In genomic region chr17:64331366-64331765, GRCh38 we compare ENCODE assay signal across 19 cellular contexts. TPM values are rescaled to one million over a fixed set of nuclear protein-coding genes. Genes with fewer than 3 reads are reported as not detected.
A peak's percentile ranks its signal among the peaks of the same experiment; 100 is the strongest.
DNase-seq lines count a peak whose midpoint lies in the region; ATAC-seq and TF ChIP-seq lines count a peak whose summit lies in the region.
"Had no signal": no experiment of that assay in that cellular context is flagged by ENCODE, and none has a peak within 500 bp of the region (broad histone marks: within the 10 kb centered on the region; RNA-seq: fewer than 3 reads in every experiment).

No MANE protein-coding gene starts in this region.

- no peak for TF ChIP-seq POLR2A in heart left ventricle (IDR thresholded peaks at IDR 0.05)

- H2AFZ ChIP-seq in PC-3 (ENCODE audit: low read length): no peak overlapping the region

- no peak for DNase-seq in CD14-positive monocyte (ENCODE audit: low spot score)
- DNase-seq in PC-3: no peak
- DNase-seq in heart left ventricle: peak in 1 of 5 donors; percentile 20
- DNase-seq in posterior vena cava (ENCODE audit: low spot score): peak; percentile 65
- DNase-seq in NCI-H187 treated with DMSO at 0.1 percent for 48 hours (lab: John Stamatoyannopoulos, UW): no peak
- no peak for DNase-seq in stimulated activated CD4-positive, alpha-beta T cell treated with anti-CD3 and anti-CD28 coated beads, Interleukin-4, amount 100 ng/mL, for 4 hours
- no peak for DNase-seq in T-helper 17 cell
- DNase-seq: activated CD4-positive, alpha-beta memory T cell treated with anti-CD3 and anti-CD28 coated beads, Interleukin-2, amount 10 ng/mL, durations not matched to agents 7 days and 5 days; activated T-cell treated with anti-CD3 and anti-CD28 coated beads, Interleukin-2, amount 50 U/mL, for 24 hours; CD4-positive, alpha-beta memory T cell; dorsolateral prefrontal cortex; natural killer cell; NCI-H1930; NCI-H510A; T-helper 2 cell had no signal

- H3K27me3 Mint-ChIP-seq in CD14-positive monocyte (ENCODE audit: low read depth in 3 of 3) (peaks cover 0 to 3% (median 1%) of the 10 kb centered on the region in 3 donors), T-helper 17 cell (no peaks in the 10 kb centered on the region)
- H3K27me3 Mint-ChIP-seq: activated naive CD8-positive, alpha-beta T cell; activated T-cell treated with anti-CD3 and anti-CD28 coated beads, Interleukin-2, amount 50 U/mL, for 24 hours; CD4-positive, alpha-beta memory T cell; memory B cell had no signal

- intact Hi-C loops in CD14-positive monocyte (cut with micrococcal nuclease) (no loop called here), PC-3 (cut with micrococcal nuclease) (no loop called here), heart left ventricle (cut with DNase I) (loop anchor here in 1 of 10 donors (10.0 kb wide), 1 partner anchor 63 kb away; the partner anchor contains the start of gene PECAM1), posterior vena cava (cut with DNase I) (no loop called here)

- H3K36me3 Mint-ChIP-seq in CD14-positive monocyte (peaks cover 43 to 45% of the 10 kb centered on the region in 2 donors), T-helper 17 cell (ENCODE audit: low read depth) (peaks cover 3% of the 10 kb centered on the region)
- H3K36me3 Mint-ChIP-seq: activated naive CD8-positive, alpha-beta T cell; CD4-positive, alpha-beta memory T cell; WTC11 had no signal

- peaks cover 14% of the 10 kb centered on the region for H3F3A ChIP-seq in PC-3 (ENCODE audit: low read length, unreplicated experiment)

- H3K4me3 Mint-ChIP-seq in CD14-positive monocyte (peak overlapping the region in 1 of 2 donors; percentile 46), T-helper 17 cell (no peak overlapping the region)
- H3K4me3 Mint-ChIP-seq: activated CD4-positive, alpha-beta memory T cell treated with anti-CD3 and anti-CD28 coated beads, Interleukin-2, amount 10 ng/mL, durations not matched to agents 7 days and 5 days; activated naive CD8-positive, alpha-beta T cell; activated T-cell treated with anti-CD3 and anti-CD28 coated beads, Interleukin-2, amount 50 U/mL, for 24 hours; CD4-positive, alpha-beta memory T cell; memory B cell; natural killer cell; WTC11 had no signal

- H3K9me2 ChIP-seq in PC-3 (replicated peaks; ENCODE audit: low read length): no peaks in the 10 kb centered on the region

- peak overlapping the region; percentile 77 for H3K9ac ChIP-seq in PC-3 (ENCODE audit: low read length)

- H3K4me1 Mint-ChIP-seq in CD14-positive monocyte: peaks cover 60% of the 10 kb centered on the region
- peaks cover 10% of the 10 kb centered on the region for H3K4me1 Mint-ChIP-seq in T-helper 17 cell

- no peaks in the 10 kb centered on the region for H3K27me3 ChIP-seq in PC-3 (ENCODE audit: low read length)
- no peaks in the 10 kb centered on the region for H3K27me3 ChIP-seq in heart left ventricle
- H3K27me3 ChIP-seq: dorsolateral prefrontal cortex had no signal

- H4K20me1 ChIP-seq in PC-3 (ENCODE audit: low read length): no peaks in the 10 kb centered on the region

- POLR2A ChIA-PET in PC-3 (lab: Charles Lee; ENCODE audit: unreplicated experiment): interaction anchor here (0.5 kb wide), 1 partner anchor 87 kb away, joined by 9 read pairs; no protein-coding TSS in a partner anchor

- TSS peak; percentile 7 for BruUV-seq in PC-3 (replicated peaks; lab: Mats Ljungman, UMichigan)

- H3K9me3 Mint-ChIP-seq in CD14-positive monocyte: no peaks in the 10 kb centered on the region
- H3K9me3 Mint-ChIP-seq: activated CD4-positive, alpha-beta memory T cell treated with anti-CD3 and anti-CD28 coated beads, Interleukin-2, amount 10 ng/mL, durations not matched to agents 7 days and 5 days; activated T-cell treated with anti-CD3 and anti-CD28 coated beads, Interleukin-2, amount 50 U/mL, for 24 hours; CD4-positive, alpha-beta memory T cell; memory B cell; natural killer cell; WTC11 had no signal

- H3K79me2 ChIP-seq in PC-3 (ENCODE audit: low read length): 0 out of 2 replicates have a peak, but pooled peaks cover 3% of the 10 kb centered on the region

- H3K4me3 ChIP-seq in PC-3 (ENCODE audit: low read length) (no peak overlapping the region), heart left ventricle (no peak overlapping the region)
- H3K4me3 ChIP-seq: dorsolateral prefrontal cortex had no signal

- H3K4me1 ChIP-seq in PC-3 (ENCODE audit: insufficient read depth, low read length): peaks cover 84% of the 10 kb centered on the region
- peaks cover 5 to 99% (median 80%) of the 10 kb centered on the region in 12 donors for H3K4me1 ChIP-seq in heart left ventricle

- H3K9me3 ChIP-seq in PC-3 (ENCODE audit: low read length) (no peaks in the 10 kb centered on the region), heart left ventricle (no peaks in the 10 kb centered on the region), T-helper 17 cell (ENCODE audit: control insufficient read depth, low read length, poor library complexity, severe bottlenecking) (no peaks in the 10 kb centered on the region)

- H3K36me3 ChIP-seq in PC-3 (ENCODE audit: low read depth, low read length): no peaks in the 10 kb centered on the region
- H3K36me3 ChIP-seq in heart left ventricle: peaks cover 0 to 25% (median 13%) of the 10 kb centered on the region in 9 donors

- ATAC-seq in PC-3 (no peak), heart left ventricle (no peak), GM18907 (IDR thresholded peaks at IDR 0.05; ENCODE audit: unreplicated experiment) (no peak), T-helper 17 cell (no peak)
- ATAC-seq: natural killer cell, WTC11 had no signal

- TF ChIP-seq CTCF in CD14-positive monocyte (IDR thresholded peaks at IDR 0.05): no peak
- no peak for TF ChIP-seq CTCF in PC-3 (conservative IDR thresholded peaks at IDR 0.05; ENCODE audit: low read depth, low read length)
- TF ChIP-seq CTCF in heart left ventricle (IDR thresholded peaks at IDR 0.05): no peak

- WGBS in heart left ventricle, 4 donors: 83 to 95% (median 86%) methylated on average over 4 to 5 of the region's 5 CpGs

- H3K27ac Mint-ChIP-seq in CD14-positive monocyte (peak overlapping the region; percentile 87 to 99 (median 97)), T-helper 17 cell (no peak overlapping the region)
- H3K27ac Mint-ChIP-seq: activated CD4-positive, alpha-beta memory T cell treated with anti-CD3 and anti-CD28 coated beads, Interleukin-2, amount 10 ng/mL, durations not matched to agents 7 days and 5 days; activated naive CD8-positive, alpha-beta T cell; activated T-cell treated with anti-CD3 and anti-CD28 coated beads, Interleukin-2, amount 50 U/mL, for 24 hours; CD4-positive, alpha-beta memory T cell; memory B cell; natural killer cell; WTC11 had no signal

- CTCF ChIA-PET in PC-3 (lab: Charles Lee): no interaction called here

- H3K27ac ChIP-seq in PC-3 (ENCODE audit: low read length): peak overlapping the region; percentile 97
- H3K27ac ChIP-seq in heart left ventricle: peak overlapping the region; percentile 47 to 91 (median 75)

- H3K4me2 ChIP-seq in PC-3 (ENCODE audit: low read length): peak overlapping the region; percentile 30

RNA-seq across cellular contexts. Expression of gene PECAM1, which starts 59.3 kb away (rescaled TPM):
- polyA plus RNA-seq in CD14-positive monocyte (100 to 1,000 TPM; 205 to 342 TPM), heart left ventricle (10 to 100 TPM; 26.1 to 74.2 TPM)
- total RNA-seq in PC-3 (2014; rRNA removed) (2.3 and 2.4 TPM in 2 replicates), heart left ventricle (100 to 1,000 TPM in 6 of 9 donors, 10 to 100 TPM in 3; 66.2 to 259 (median 117) TPM), posterior vena cava (100 to 1,000 TPM; 289 to 316 TPM), T-helper 17 cell (10 to 100 TPM; 15.5 to 22.7 TPM)
